ENCODE assay signal across 1 cellular context in genomic region chr1:153978274-153978909, GRCh38.
TF ChIP-seq lines count a peak whose summit lies in the region.

No MANE protein-coding gene starts in this region.

TF ChIP-seq in endothelial cell of umbilical vein, 7 proteins besides CTCF, POLR2A, EP300 and RAD21:
- TF ChIP-seq GATA2 (IDR thresholded peaks at IDR 0.05; ENCODE audit: insufficient read depth, insufficient read length, low read depth, low read length) (no peak), MYC (IDR thresholded peaks at IDR 0.05; ENCODE audit: low read depth, low read length) (no peak), JUN (IDR thresholded peaks at IDR 0.05; ENCODE audit: borderline replicate concordance, insufficient read depth, insufficient read length, low read depth) (no peak), POLR2AphosphoS5 (IDR thresholded peaks at IDR 0.05; ENCODE audit: insufficient read depth, low read depth, low read length) (no peak), EZH2 (IDR thresholded peaks at IDR 0.05; ENCODE audit: borderline replicate concordance, low read depth, low read length, severe bottlenecking) (no peak), FOS (IDR thresholded peaks at IDR 0.05; ENCODE audit: borderline replicate concordance, insufficient read depth, low read length) (no peak), MAX (IDR thresholded peaks at IDR 0.05; ENCODE audit: insufficient read depth, insufficient read length) (no peak)
TF ChIP-seq in endothelial cell of umbilical vein: peak in this region for 0.
